28 cellular contexts compared by ENCODE assay signal in the genomic region with DNA sequence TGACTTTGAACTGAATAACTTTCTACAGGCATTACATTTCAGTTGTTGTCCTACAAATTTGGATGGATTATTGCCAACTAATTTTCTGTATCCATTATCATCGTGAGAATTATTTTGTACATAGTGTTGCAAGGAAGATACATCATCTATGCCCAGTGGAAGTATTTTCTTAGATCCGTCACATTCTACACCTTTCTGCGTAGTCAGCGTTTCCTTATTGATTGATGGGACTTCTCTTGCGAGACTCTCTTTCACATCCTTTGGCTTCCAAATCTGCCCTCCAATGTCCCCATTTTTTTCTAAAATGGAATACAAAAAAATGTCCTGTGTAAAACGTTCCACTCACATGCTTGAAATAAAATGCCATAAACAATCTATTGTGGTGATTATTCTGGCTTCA. TPM values are rescaled to one million over a fixed set of nuclear protein-coding genes. Genes with fewer than 3 reads are reported as not detected.
DNase-seq lines count a peak whose midpoint lies in the region; ATAC-seq, FAIRE-seq and TF ChIP-seq lines count a peak whose summit lies in the region.
"Had no signal": no experiment of that assay in that cellular context is flagged by ENCODE, and none has a peak within 500 bp of the region (broad histone marks: within the 10 kb centered on the region; RNA-seq: fewer than 3 reads in every experiment).

No MANE protein-coding gene starts in this region.

- FAIRE-seq in HepG2 (lab: Jason Lieb, UNC), result no peak
- no peak for FAIRE-seq in K562 (lab: Jason Lieb, UNC)
- FAIRE-seq: GM12878, GM12892, GM19239 had no signal

- H2AFZ ChIP-seq in HepG2 (ENCODE audit: low read length) (no peak overlapping the region), K562 (ENCODE audit: low read depth, low read length) (no peak overlapping the region)

- no peak for TF ChIP-seq EP300 in HepG2 (IDR thresholded peaks at IDR 0.05; ENCODE audit: low read depth in 2 of 2, low read length in 2 of 2)
- no peak for TF ChIP-seq EP300 in HepG2 (CRISPR knock-in tag; IDR thresholded peaks at IDR 0.05; ENCODE audit: borderline replicate concordance)
- no peak for TF ChIP-seq EP300 in K562 (IDR thresholded peaks at IDR 0.05; ENCODE audit: low read length)

- no peak overlapping the region for H3K27ac ChIP-seq in HepG2 (ENCODE audit: extremely low read length, insufficient read depth, low read length)
- H3K27ac ChIP-seq in right lobe of liver, result no peak overlapping the region
- no peak overlapping the region for H3K27ac ChIP-seq in K562 (ENCODE audit: extremely low read depth, low read depth, low read length)
- H3K27ac ChIP-seq: 22Rv1, BLaER1 had no signal

- intact Hi-C loops in HepG2 (cut with micrococcal nuclease; ENCODE audit: unreplicated experiment) (no loop called here), right lobe of liver (cut with DNase I) (no loop called here), K562 (cut with micrococcal nuclease) (no loop called here)

- H3K36me3 Mint-ChIP-seq in progenitor cell of endocrine pancreas (ENCODE audit: insufficient read depth), result peaks cover 5% of the 10 kb centered on the region
- H3K36me3 Mint-ChIP-seq: CD14-positive monocyte; CD4-positive, CD25-positive, alpha-beta regulatory T cell had no signal

- no peak for TF ChIP-seq POLR2A in HepG2 (IDR thresholded peaks at IDR 0.05; ENCODE audit: insufficient read depth in 1 of 2, low read depth in 2 of 2, low read length in 2 of 2)
- no peak for TF ChIP-seq POLR2A in right lobe of liver (IDR thresholded peaks at IDR 0.05)
- no peak for TF ChIP-seq POLR2A in K562 (conservative IDR thresholded peaks at IDR 0.05)

- no peak overlapping the region for H3K9ac ChIP-seq in HepG2 (ENCODE audit: insufficient read depth, low read depth, low read length)
- H3K9ac ChIP-seq in K562 (ENCODE audit: insufficient read depth in 1 of 2, low read depth in 2 of 2, low read length in 2 of 2), result no peak overlapping the region
- H3K9ac ChIP-seq: BLaER1 had no signal

- no peaks in the 10 kb centered on the region for H3K27me3 Mint-ChIP-seq in progenitor cell of endocrine pancreas
- H3K27me3 Mint-ChIP-seq: CD4-positive, CD25-positive, alpha-beta regulatory T cell had no signal

- ATAC-seq in HepG2 (no peak), right lobe of liver (no peak), K562 (no peak), GM18498 (IDR thresholded peaks at IDR 0.05; ENCODE audit: unreplicated experiment) (no peak)
- ATAC-seq: GM12878 had no signal

- no peak overlapping the region for H3K27ac Mint-ChIP-seq in progenitor cell of endocrine pancreas
- H3K27ac Mint-ChIP-seq: CD14-positive monocyte; CD4-positive, alpha-beta memory T cell; CD4-positive, CD25-positive, alpha-beta regulatory T cell; CD8-positive, alpha-beta memory T cell had no signal

- H3K4me2 ChIP-seq in HepG2 (ENCODE audit: low read depth, low read length), result no peak overlapping the region
- H3K4me2 ChIP-seq in K562 (ENCODE audit: insufficient read depth, low read length), result no peak overlapping the region
- H3K4me2 ChIP-seq: BLaER1 had no signal

- H3K9me1 ChIP-seq in K562 (ENCODE audit: control insufficient read depth, insufficient read depth, low read length), result no peaks in the 10 kb centered on the region

- WGBS in HepG2 (ENCODE audit: low lambda C conversion rate), result 45% methylated on average over 6 of the region's 6 CpGs
- WGBS in right lobe of liver (ENCODE audit: insufficient coverage, low coverage, low lambda C conversion rate, missing lambda C conversion rate), result 66% methylated on average over 6 of the region's 6 CpGs
- WGBS in K562 (ENCODE audit: insufficient coverage, low coverage, missing lambda C conversion rate), result 1% methylated on average over 6 of the region's 6 CpGs

- in situ Hi-C loops in HepG2 (cut with HindIII; ENCODE audit: extremely low pct_ligation_motif_present, low pct_unique_long_range_greater_than_20kb) (no loop called here), K562 (cut with MboI) (no loop called here)

- no peak for TF ChIP-seq CTCF in HepG2 (CRISPR knock-in tag; IDR thresholded peaks at IDR 0.05)
- TF ChIP-seq CTCF in right lobe of liver (IDR thresholded peaks at IDR 0.05), result no peak
- no peak for TF ChIP-seq CTCF in K562 (IDR thresholded peaks at IDR 0.05 in 2 of 3, conservative IDR thresholded peaks at IDR 0.05 in 1 of 3; ENCODE audit: insufficient read depth in 2 of 3, low read depth in 1 of 3, low read length in 3 of 3)
- no peak for TF ChIP-seq CTCF in progenitor cell of endocrine pancreas (IDR thresholded peaks at IDR 0.05; ENCODE audit: unreplicated experiment)

- BruUV-seq in HepG2 (replicated peaks; lab: Mats Ljungman, UMichigan) (no TSS peak), K562 (replicated peaks; lab: Mats Ljungman, UMichigan) (no TSS peak)

- H3K4me3 ChIP-seq in HepG2 (replicated peaks in 1 of 3; ENCODE audit: insufficient read depth in 1 of 3, low read depth in 2 of 3, low read length in 3 of 3) (no peak overlapping the region), right lobe of liver (no peak overlapping the region), K562 (no peak overlapping the region)
- H3K4me3 ChIP-seq: BLaER1, GM12878 had no signal

- H3K9me3 Mint-ChIP-seq in progenitor cell of endocrine pancreas (ENCODE audit: low read depth), result peaks cover 48% of the 10 kb centered on the region

- H3K27me3 ChIP-seq in HepG2 (ENCODE audit: control insufficient read depth in 1 of 2, insufficient read depth in 2 of 2, low read length in 2 of 2), result peaks cover 0 to 14% of the 10 kb centered on the region in 2 experiments; a peak in 1 of 5 replicates
- H3K27me3 ChIP-seq in right lobe of liver, result no peaks in the 10 kb centered on the region
- H3K27me3 ChIP-seq in K562 (ENCODE audit: control insufficient read depth in 2 of 2, insufficient read depth in 2 of 2, low read length in 2 of 2), result no peaks in the 10 kb centered on the region
- H3K27me3 ChIP-seq: BE2C, BLaER1 had no signal

- H3K36me3 ChIP-seq in HepG2 (replicated peaks in 1 of 2; ENCODE audit: control insufficient read depth in 1 of 2, insufficient read depth in 2 of 2, low read length in 2 of 2) (no peaks in the 10 kb centered on the region), right lobe of liver (no peaks in the 10 kb centered on the region), K562 (ENCODE audit: control insufficient read depth, insufficient read depth, low read length) (no peaks in the 10 kb centered on the region)
- H3K36me3 ChIP-seq: BE2C, BLaER1 had no signal

- POLR2A ChIA-PET in HepG2 (lab: Yijun Ruan, JAX), result no interaction called here
- POLR2A ChIA-PET in K562 (lab: Yijun Ruan, JAX), result no interaction called here

- no peaks in the 10 kb centered on the region for H3K4me1 Mint-ChIP-seq in progenitor cell of endocrine pancreas (ENCODE audit: low read depth)
- H3K4me1 Mint-ChIP-seq: CD14-positive monocyte; CD4-positive, alpha-beta memory T cell; CD4-positive, CD25-positive, alpha-beta regulatory T cell; CD8-positive, alpha-beta memory T cell had no signal

- no peaks in the 10 kb centered on the region for H4K20me1 ChIP-seq in HepG2 (ENCODE audit: insufficient read depth, low read length)
- H4K20me1 ChIP-seq in K562 (replicated peaks; ENCODE audit: control insufficient read depth, insufficient read depth, low read length), result no peaks in the 10 kb centered on the region
- H4K20me1 ChIP-seq: BLaER1 had no signal

- no peaks in the 10 kb centered on the region for H3K9me3 ChIP-seq in HepG2 (ENCODE audit: low read length)
- no peaks in the 10 kb centered on the region for H3K9me3 ChIP-seq in right lobe of liver
- H3K9me3 ChIP-seq in K562 (replicated peaks; ENCODE audit: control insufficient read depth, insufficient read depth, low read depth, low read length), result peaks cover 3% of the 10 kb centered on the region; the same call in 1 of the 2 replicates
- H3K9me3 ChIP-seq: BE2C had no signal

- H3K79me2 ChIP-seq in HepG2 (ENCODE audit: insufficient read depth, low read length) (no peaks in the 10 kb centered on the region), K562 (ENCODE audit: control insufficient read depth, insufficient read depth, low read length) (no peaks in the 10 kb centered on the region)

- H3K4me1 ChIP-seq in HepG2 (ENCODE audit: insufficient read depth, low read length) (no peaks in the 10 kb centered on the region), right lobe of liver (no peaks in the 10 kb centered on the region), K562 (replicated peaks in 1 of 2; ENCODE audit: control insufficient read depth in 2 of 2, insufficient read depth in 2 of 2, low read length in 2 of 2) (no peaks in the 10 kb centered on the region)
- H3K4me1 ChIP-seq: BE2C, BLaER1 had no signal

- TF ChIP-seq RAD21 in HepG2 (CRISPR knock-in tag; IDR thresholded peaks at IDR 0.05) (no peak), K562 (CRISPR knock-in tag; conservative IDR thresholded peaks at IDR 0.05 in 1 of 2, IDR thresholded peaks at IDR 0.05 in 1 of 2) (no peak)

- no peak for DNase-seq in HepG2 (ENCODE audit: low spot score)
- no peak for DNase-seq in right lobe of liver
- no peak for DNase-seq in K562 (ENCODE audit: extremely low read depth in 1 of 4, low spot score in 3 of 4)
- DNase-seq in progenitor cell of endocrine pancreas (ENCODE audit: low spot score, unreplicated experiment), result no peak
- DNase-seq: BE2C; C1 segment of cervical spinal cord; CD4-positive, alpha-beta memory T cell; CD4-positive, CD25-positive, alpha-beta regulatory T cell; CD8-positive, alpha-beta memory T cell; COR-L47; DMS 273 treated with DMSO at 0.1 percent for 48 hours; DMS153; DMS53; DMS79; DND-41; EL; GDM1 had no signal

- CTCF ChIA-PET in HepG2 (lab: Yijun Ruan, JAX; ENCODE audit: low intra/inter-chr PET ratio, low total read pairs) (no interaction called here), K562 (lab: Yijun Ruan, JAX; ENCODE audit: low intra/inter-chr PET ratio) (no interaction called here)

- H3K4me3 Mint-ChIP-seq in progenitor cell of endocrine pancreas (ENCODE audit: low read depth), result no peak overlapping the region
- H3K4me3 Mint-ChIP-seq: CD14-positive monocyte; CD4-positive, alpha-beta memory T cell; CD4-positive, CD25-positive, alpha-beta regulatory T cell; CD8-positive, alpha-beta memory T cell had no signal

RNA-seq across cellular contexts. Expression of a gene that starts 9.2 kb away (rescaled TPM):
- total RNA-seq in HepG2 (2016; rRNA removed; fragmentation: Illumina TruSeq; extraction: Trizol) (not detected in 2 replicates), right lobe of liver (not detected), K562 (2014; rRNA removed) (not detected in 2 replicates), K562 (2014; rRNA removed; fragmentation: Illumina TruSeq; extraction: Trizol) (not detected in 2 replicates), K562 (2015; rRNA removed; fragmentation: Illumina TruSeq; extraction: Trizol) (not detected in 2 replicates), K562 (2021) (not detected in 2 replicates), progenitor cell of endocrine pancreas (not detected in 2 replicates)
- total RNA-seq in HepG2 (2016; cell fraction: cytosol; rRNA removed; fragmentation: Illumina TruSeq; extraction: Trizol; ENCODE audit: low read depth), result not detected in 2 replicates
- not detected in 2 replicates for total RNA-seq in HepG2 (2016; cell fraction: insoluble cytoplasmic fraction; rRNA removed; fragmentation: Illumina TruSeq; extraction: Trizol)
- not detected in 2 replicates for total RNA-seq in HepG2 (2016; cell fraction: membrane; rRNA removed; fragmentation: Illumina TruSeq; extraction: Trizol)
- total RNA-seq in HepG2 (2016; cell fraction: nucleus; rRNA removed; fragmentation: Illumina TruSeq; extraction: Trizol), result not detected in 2 replicates
- polyA plus RNA-seq in HepG2 (2011; rRNA removed) (not detected in 2 replicates), K562 (2011; rRNA removed) (not detected in 2 replicates), K562 (2014; fragmentation: Illumina TruSeq; extraction: Trizol) (not detected in 2 replicates), K562 (2014; fragmentation: Nextera tagmentation; extraction: Ambion mirVana) (not detected), K562 (2014; rRNA removed) (not detected in 2 replicates)
- polyA plus RNA-seq in HepG2 (2011; cell fraction: cytosol; rRNA removed), result not detected in 2 replicates
- polyA plus RNA-seq in HepG2 (2011; cell fraction: nucleus; rRNA removed), result not detected in 2 replicates
- not detected in 2 replicates for polyA plus RNA-seq in HepG2 (2012)
- not detected in 2 replicates for polyA plus RNA-seq in HepG2 (2016; cell fraction: cytosol; fragmentation: Illumina TruSeq; extraction: Trizol; ENCODE audit: low read depth)
- polyA plus RNA-seq in HepG2 (2016; cell fraction: insoluble cytoplasmic fraction; fragmentation: Illumina TruSeq; extraction: Trizol; ENCODE audit: low read depth), result not detected in 2 replicates
- not detected in 2 replicates for polyA plus RNA-seq in HepG2 (2016; cell fraction: membrane; fragmentation: Illumina TruSeq; extraction: Trizol; ENCODE audit: low read depth)
- not detected in 2 replicates for polyA plus RNA-seq in HepG2 (2016; cell fraction: nucleus; fragmentation: Illumina TruSeq; extraction: Trizol; ENCODE audit: insufficient read depth, low read depth)
- not detected in 2 replicates for polyA minus RNA-seq in HepG2 (2011; rRNA and poly(A)+ RNA removed; ENCODE audit: low replicate concordance)
- polyA minus RNA-seq in HepG2 (2011; cell fraction: cytosol; rRNA and poly(A)+ RNA removed), result not detected in 2 replicates
- polyA minus RNA-seq in HepG2 (2011; cell fraction: nucleus; rRNA and poly(A)+ RNA removed), result not detected in 2 replicates
- not detected in 2 replicates for total RNA-seq in K562 (2011; cell fraction: chromatin; rRNA removed; ENCODE audit: low replicate concordance)
- not detected in 2 replicates for total RNA-seq in K562 (2011; cell fraction: nucleolus; rRNA removed)
- total RNA-seq in K562 (2011; cell fraction: nucleoplasm; rRNA removed), result not detected in 2 replicates
- not detected in 2 replicates for polyA plus RNA-seq in K562 (2011; cell fraction: cytosol; rRNA removed)
- not detected in 2 replicates for polyA plus RNA-seq in K562 (2011; cell fraction: nucleus; rRNA removed)
- not detected in 2 replicates for polyA plus RNA-seq in K562 (2012)
- polyA minus RNA-seq in K562 (2011; rRNA and poly(A)+ RNA removed), result not detected in 2 replicates
- not detected in 2 replicates for polyA minus RNA-seq in K562 (2011; cell fraction: cytosol; rRNA and poly(A)+ RNA removed)
- not detected in 2 replicates for polyA minus RNA-seq in K562 (2011; cell fraction: nucleus; rRNA and poly(A)+ RNA removed)
- total RNA-seq: A172; A673; CD4-positive, alpha-beta memory T cell; CD4-positive, CD25-positive, alpha-beta regulatory T cell; CD8-positive, alpha-beta memory T cell; Daoy; G401; GM12878 had no signal
- polyA plus RNA-seq: CD14-positive monocyte; CD4-positive, alpha-beta memory T cell; CD4-positive, CD25-positive, alpha-beta regulatory T cell; CD8-positive, alpha-beta memory T cell; GM12878 had no signal

RNA-seq across cellular contexts. Expression of a gene that starts 16.0 kb away (rescaled TPM):
- total RNA-seq in HepG2 (2016; rRNA removed; fragmentation: Illumina TruSeq; extraction: Trizol), result not detected in 2 replicates
- total RNA-seq in HepG2 (2016; cell fraction: cytosol; rRNA removed; fragmentation: Illumina TruSeq; extraction: Trizol; ENCODE audit: low read depth), result not detected in 2 replicates
- not detected in 2 replicates for total RNA-seq in HepG2 (2016; cell fraction: insoluble cytoplasmic fraction; rRNA removed; fragmentation: Illumina TruSeq; extraction: Trizol)
- total RNA-seq in HepG2 (2016; cell fraction: membrane; rRNA removed; fragmentation: Illumina TruSeq; extraction: Trizol), result not detected in 2 replicates
- total RNA-seq in HepG2 (2016; cell fraction: nucleus; rRNA removed; fragmentation: Illumina TruSeq; extraction: Trizol), result not detected in 2 replicates
- polyA plus RNA-seq in HepG2 (2011; rRNA removed), result not detected in 2 replicates
- not detected in 2 replicates for polyA plus RNA-seq in HepG2 (2011; cell fraction: cytosol; rRNA removed)
- polyA plus RNA-seq in HepG2 (2011; cell fraction: nucleus; rRNA removed), result not detected in 2 replicates
- not detected in 2 replicates for polyA plus RNA-seq in HepG2 (2012)
- not detected in 2 replicates for polyA plus RNA-seq in HepG2 (2016; cell fraction: cytosol; fragmentation: Illumina TruSeq; extraction: Trizol; ENCODE audit: low read depth)
- polyA plus RNA-seq in HepG2 (2016; cell fraction: insoluble cytoplasmic fraction; fragmentation: Illumina TruSeq; extraction: Trizol; ENCODE audit: low read depth), result not detected in 2 replicates
- not detected in 2 replicates for polyA plus RNA-seq in HepG2 (2016; cell fraction: membrane; fragmentation: Illumina TruSeq; extraction: Trizol; ENCODE audit: low read depth)
- not detected in 2 replicates for polyA plus RNA-seq in HepG2 (2016; cell fraction: nucleus; fragmentation: Illumina TruSeq; extraction: Trizol; ENCODE audit: insufficient read depth, low read depth)
- not detected in 2 replicates for polyA minus RNA-seq in HepG2 (2011; rRNA and poly(A)+ RNA removed; ENCODE audit: low replicate concordance)
- polyA minus RNA-seq in HepG2 (2011; cell fraction: cytosol; rRNA and poly(A)+ RNA removed), result not detected in 2 replicates
- not detected in 2 replicates for polyA minus RNA-seq in HepG2 (2011; cell fraction: nucleus; rRNA and poly(A)+ RNA removed)
- not detected for total RNA-seq in right lobe of liver
- not detected in 2 replicates for total RNA-seq in K562 (2011; cell fraction: chromatin; rRNA removed; ENCODE audit: low replicate concordance)
- not detected in 2 replicates for total RNA-seq in K562 (2011; cell fraction: nucleolus; rRNA removed)
- not detected in 2 replicates for total RNA-seq in K562 (2011; cell fraction: nucleoplasm; rRNA removed)
- total RNA-seq in K562 (2014; rRNA removed), result not detected in 2 replicates
- not detected in 2 replicates for total RNA-seq in K562 (2014; rRNA removed; fragmentation: Illumina TruSeq; extraction: Trizol)
- not detected in 2 replicates for total RNA-seq in K562 (2015; rRNA removed; fragmentation: Illumina TruSeq; extraction: Trizol)
- total RNA-seq in K562 (2021), result not detected in 2 replicates
- not detected in 2 replicates for polyA plus RNA-seq in K562 (2011; rRNA removed)
- polyA plus RNA-seq in K562 (2011; cell fraction: cytosol; rRNA removed), result not detected in 2 replicates
- not detected in 2 replicates for polyA plus RNA-seq in K562 (2011; cell fraction: nucleus; rRNA removed)
- polyA plus RNA-seq in K562 (2012), result not detected in 2 replicates
- not detected in 2 replicates for polyA plus RNA-seq in K562 (2014; fragmentation: Illumina TruSeq; extraction: Trizol)
- not detected for polyA plus RNA-seq in K562 (2014; fragmentation: Nextera tagmentation; extraction: Ambion mirVana)
- not detected in 2 replicates for polyA plus RNA-seq in K562 (2014; rRNA removed)
- polyA minus RNA-seq in K562 (2011; rRNA and poly(A)+ RNA removed), result not detected in 2 replicates
- not detected in 2 replicates for polyA minus RNA-seq in K562 (2011; cell fraction: cytosol; rRNA and poly(A)+ RNA removed)
- not detected in 2 replicates for polyA minus RNA-seq in K562 (2011; cell fraction: nucleus; rRNA and poly(A)+ RNA removed)
- not detected in 2 replicates for total RNA-seq in progenitor cell of endocrine pancreas
- total RNA-seq: A172; A673; CD4-positive, alpha-beta memory T cell; CD4-positive, CD25-positive, alpha-beta regulatory T cell; CD8-positive, alpha-beta memory T cell; Daoy; GM12878 had no signal
- polyA plus RNA-seq: CD14-positive monocyte; CD4-positive, alpha-beta memory T cell; CD4-positive, CD25-positive, alpha-beta regulatory T cell; CD8-positive, alpha-beta memory T cell; GM12878 had no signal

RNA-seq across cellular contexts. Expression of a gene that starts 31.5 kb away (rescaled TPM):
- total RNA-seq in HepG2 (2016; rRNA removed; fragmentation: Illumina TruSeq; extraction: Trizol) (not detected in 2 replicates), right lobe of liver (not detected), K562 (2014; rRNA removed) (not detected in 2 replicates), K562 (2014; rRNA removed; fragmentation: Illumina TruSeq; extraction: Trizol) (not detected in 2 replicates), K562 (2015; rRNA removed; fragmentation: Illumina TruSeq; extraction: Trizol) (not detected in 2 replicates), K562 (2021) (not detected in 2 replicates), progenitor cell of endocrine pancreas (not detected in 2 replicates)
- not detected in 2 replicates for total RNA-seq in HepG2 (2016; cell fraction: cytosol; rRNA removed; fragmentation: Illumina TruSeq; extraction: Trizol; ENCODE audit: low read depth)
- total RNA-seq in HepG2 (2016; cell fraction: insoluble cytoplasmic fraction; rRNA removed; fragmentation: Illumina TruSeq; extraction: Trizol), result not detected in 2 replicates
- not detected in 2 replicates for total RNA-seq in HepG2 (2016; cell fraction: membrane; rRNA removed; fragmentation: Illumina TruSeq; extraction: Trizol)
- total RNA-seq in HepG2 (2016; cell fraction: nucleus; rRNA removed; fragmentation: Illumina TruSeq; extraction: Trizol), result not detected in 2 replicates
- polyA plus RNA-seq in HepG2 (2011; rRNA removed) (not detected in 2 replicates), K562 (2011; rRNA removed) (not detected in 2 replicates), K562 (2014; fragmentation: Illumina TruSeq; extraction: Trizol) (not detected in 2 replicates), K562 (2014; fragmentation: Nextera tagmentation; extraction: Ambion mirVana) (not detected), K562 (2014; rRNA removed) (not detected in 2 replicates)
- not detected in 2 replicates for polyA plus RNA-seq in HepG2 (2011; cell fraction: cytosol; rRNA removed)
- not detected in 2 replicates for polyA plus RNA-seq in HepG2 (2011; cell fraction: nucleus; rRNA removed)
- not detected in 2 replicates for polyA plus RNA-seq in HepG2 (2012)
- not detected in 2 replicates for polyA plus RNA-seq in HepG2 (2016; cell fraction: cytosol; fragmentation: Illumina TruSeq; extraction: Trizol; ENCODE audit: low read depth)
- polyA plus RNA-seq in HepG2 (2016; cell fraction: insoluble cytoplasmic fraction; fragmentation: Illumina TruSeq; extraction: Trizol; ENCODE audit: low read depth), result not detected in 2 replicates
- not detected in 2 replicates for polyA plus RNA-seq in HepG2 (2016; cell fraction: membrane; fragmentation: Illumina TruSeq; extraction: Trizol; ENCODE audit: low read depth)
- not detected in 2 replicates for polyA plus RNA-seq in HepG2 (2016; cell fraction: nucleus; fragmentation: Illumina TruSeq; extraction: Trizol; ENCODE audit: insufficient read depth, low read depth)
- not detected in 2 replicates for polyA minus RNA-seq in HepG2 (2011; rRNA and poly(A)+ RNA removed; ENCODE audit: low replicate concordance)
- not detected in 2 replicates for polyA minus RNA-seq in HepG2 (2011; cell fraction: cytosol; rRNA and poly(A)+ RNA removed)
- not detected in 2 replicates for polyA minus RNA-seq in HepG2 (2011; cell fraction: nucleus; rRNA and poly(A)+ RNA removed)
- total RNA-seq in K562 (2011; cell fraction: chromatin; rRNA removed; ENCODE audit: low replicate concordance), result not detected in 2 replicates
- total RNA-seq in K562 (2011; cell fraction: nucleolus; rRNA removed), result not detected in 2 replicates
- not detected in 2 replicates for total RNA-seq in K562 (2011; cell fraction: nucleoplasm; rRNA removed)
- not detected in 2 replicates for polyA plus RNA-seq in K562 (2011; cell fraction: cytosol; rRNA removed)
- not detected in 2 replicates for polyA plus RNA-seq in K562 (2011; cell fraction: nucleus; rRNA removed)
- not detected in 2 replicates for polyA plus RNA-seq in K562 (2012)
- polyA minus RNA-seq in K562 (2011; rRNA and poly(A)+ RNA removed), result not detected in 2 replicates
- not detected in 2 replicates for polyA minus RNA-seq in K562 (2011; cell fraction: cytosol; rRNA and poly(A)+ RNA removed)
- not detected in 2 replicates for polyA minus RNA-seq in K562 (2011; cell fraction: nucleus; rRNA and poly(A)+ RNA removed)
- total RNA-seq: A172; A673; CD4-positive, alpha-beta memory T cell; CD4-positive, CD25-positive, alpha-beta regulatory T cell; CD8-positive, alpha-beta memory T cell; Daoy; G401; GM12878 had no signal
- polyA plus RNA-seq: CD14-positive monocyte; CD4-positive, alpha-beta memory T cell; CD4-positive, CD25-positive, alpha-beta regulatory T cell; CD8-positive, alpha-beta memory T cell; GM12878 had no signal

RNA-seq across cellular contexts. Expression of a gene that starts 55.5 kb away (rescaled TPM):
- total RNA-seq in HepG2 (2016; rRNA removed; fragmentation: Illumina TruSeq; extraction: Trizol) (17.6 and 24.7 TPM in 2 replicates), right lobe of liver (10 to 100 TPM in 5 of 6 experiments, 1 to 10 TPM in 1; 9.9 to 14.4 (median 12.1) TPM), K562 (2014; rRNA removed) (6.8 and 7.9 TPM in 2 replicates), K562 (2014; rRNA removed; fragmentation: Illumina TruSeq; extraction: Trizol) (1.3 and 1.5 TPM in 2 replicates), K562 (2015; rRNA removed; fragmentation: Illumina TruSeq; extraction: Trizol) (1.7 and 2.0 TPM in 2 replicates), K562 (2021) (2.5 and 2.8 TPM in 2 replicates), progenitor cell of endocrine pancreas (35.7 and 40.2 TPM in 2 replicates)
- total RNA-seq in HepG2 (2016; cell fraction: cytosol; rRNA removed; fragmentation: Illumina TruSeq; extraction: Trizol; ENCODE audit: low read depth), result 1.1 and 1.3 TPM in 2 replicates
- 17.5 and 24.6 TPM in 2 replicates for total RNA-seq in HepG2 (2016; cell fraction: insoluble cytoplasmic fraction; rRNA removed; fragmentation: Illumina TruSeq; extraction: Trizol)
- total RNA-seq in HepG2 (2016; cell fraction: membrane; rRNA removed; fragmentation: Illumina TruSeq; extraction: Trizol), result 4.2 and 5.9 TPM in 2 replicates
- 17.5 and 18.4 TPM in 2 replicates for total RNA-seq in HepG2 (2016; cell fraction: nucleus; rRNA removed; fragmentation: Illumina TruSeq; extraction: Trizol)
- polyA plus RNA-seq in HepG2 (2011; rRNA removed) (3.5 and 4.0 TPM in 2 replicates), K562 (2011; rRNA removed) (1.5 and 1.6 TPM in 2 replicates), K562 (2014; fragmentation: Illumina TruSeq; extraction: Trizol) (0.76 and 0.77 TPM in 2 replicates), K562 (2014; fragmentation: Nextera tagmentation; extraction: Ambion mirVana) (under 1 TPM; 0.08 to 0.13 TPM), K562 (2014; rRNA removed) (0.99 and 2.4 TPM in 2 replicates)
- polyA plus RNA-seq in HepG2 (2011; cell fraction: cytosol; rRNA removed), result 1.8 and 2.3 TPM in 2 replicates
- polyA plus RNA-seq in HepG2 (2011; cell fraction: nucleus; rRNA removed), result 6.8 and 8.0 TPM in 2 replicates
- 2.6 and 3.2 TPM in 2 replicates for polyA plus RNA-seq in HepG2 (2012)
- 0.29 and 0.55 TPM in 2 replicates for polyA plus RNA-seq in HepG2 (2016; cell fraction: cytosol; fragmentation: Illumina TruSeq; extraction: Trizol; ENCODE audit: low read depth)
- 4.7 TPM in 2 replicates for polyA plus RNA-seq in HepG2 (2016; cell fraction: insoluble cytoplasmic fraction; fragmentation: Illumina TruSeq; extraction: Trizol; ENCODE audit: low read depth)
- 0.55 and 0.76 TPM in 2 replicates for polyA plus RNA-seq in HepG2 (2016; cell fraction: membrane; fragmentation: Illumina TruSeq; extraction: Trizol; ENCODE audit: low read depth)
- polyA plus RNA-seq in HepG2 (2016; cell fraction: nucleus; fragmentation: Illumina TruSeq; extraction: Trizol; ENCODE audit: insufficient read depth, low read depth), result 6.5 and 7.2 TPM in 2 replicates
- polyA minus RNA-seq in HepG2 (2011; rRNA and poly(A)+ RNA removed; ENCODE audit: low replicate concordance), result 9.6 and 31.4 TPM in 2 replicates
- 13.3 and 16.3 TPM in 2 replicates for polyA minus RNA-seq in HepG2 (2011; cell fraction: cytosol; rRNA and poly(A)+ RNA removed)
- 17.3 and 23.4 TPM in 2 replicates for polyA minus RNA-seq in HepG2 (2011; cell fraction: nucleus; rRNA and poly(A)+ RNA removed)
- total RNA-seq in K562 (2011; cell fraction: chromatin; rRNA removed; ENCODE audit: low replicate concordance), result 8.5 and 11.7 TPM in 2 replicates
- total RNA-seq in K562 (2011; cell fraction: nucleolus; rRNA removed), result 5.8 TPM in 2 replicates
- total RNA-seq in K562 (2011; cell fraction: nucleoplasm; rRNA removed), result 4.7 and 5.3 TPM in 2 replicates
- polyA plus RNA-seq in K562 (2011; cell fraction: cytosol; rRNA removed), result 0.97 and 2.1 TPM in 2 replicates
- 2.7 and 3.9 TPM in 2 replicates for polyA plus RNA-seq in K562 (2011; cell fraction: nucleus; rRNA removed)
- 1.4 and 1.8 TPM in 2 replicates for polyA plus RNA-seq in K562 (2012)
- polyA minus RNA-seq in K562 (2011; rRNA and poly(A)+ RNA removed), result 6.0 and 7.0 TPM in 2 replicates
- polyA minus RNA-seq in K562 (2011; cell fraction: cytosol; rRNA and poly(A)+ RNA removed), result 2.0 and 2.5 TPM in 2 replicates
- 3.0 and 8.0 TPM in 2 replicates for polyA minus RNA-seq in K562 (2011; cell fraction: nucleus; rRNA and poly(A)+ RNA removed)
